Comparison of ENCODE assay signal across 1 cellular context in the genomic region with DNA sequence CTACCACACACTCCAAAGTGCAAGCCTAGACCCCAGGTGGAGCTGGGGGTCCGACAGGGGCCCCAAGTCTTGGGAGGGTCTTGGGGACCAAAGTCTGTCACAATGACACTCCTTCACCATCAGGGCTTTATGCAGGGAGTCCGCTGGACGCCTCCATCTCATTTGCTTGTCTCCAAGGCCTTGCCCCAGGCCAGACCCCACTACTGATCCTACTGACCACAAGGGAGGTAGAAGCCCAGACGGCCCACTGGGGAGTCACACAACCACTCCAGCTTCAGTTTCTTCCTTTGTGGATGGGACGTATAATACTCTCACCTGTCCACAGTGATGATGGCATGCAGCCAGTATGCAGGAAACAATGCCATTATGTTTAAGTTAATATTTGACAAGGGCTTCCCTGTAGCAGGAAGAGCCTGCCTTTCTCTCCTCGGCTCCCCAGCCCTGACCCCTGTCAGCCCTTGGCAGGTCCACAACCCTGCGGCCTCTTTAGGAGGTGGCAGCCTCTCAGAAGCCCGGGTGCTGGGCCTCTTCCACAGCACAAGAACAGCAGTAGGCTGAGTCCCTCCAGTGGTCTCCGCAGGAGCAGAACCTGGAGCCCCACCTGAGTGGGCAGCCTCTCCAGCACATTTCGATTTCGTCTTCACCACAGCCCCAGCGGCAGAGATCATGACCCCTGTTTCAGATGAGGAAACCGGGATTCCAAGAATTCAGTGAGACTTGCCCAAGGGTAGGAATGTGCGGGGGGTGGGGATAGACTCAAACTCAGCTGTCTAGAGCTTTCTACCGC.
TF ChIP-seq lines count a peak whose summit lies in the region.

No MANE protein-coding gene starts in this region.

TF ChIP-seq in HCT116, 20 proteins besides CTCF, POLR2A, EP300 and RAD21 (continued from another document):
- TF ChIP-seq, protein P1, sequence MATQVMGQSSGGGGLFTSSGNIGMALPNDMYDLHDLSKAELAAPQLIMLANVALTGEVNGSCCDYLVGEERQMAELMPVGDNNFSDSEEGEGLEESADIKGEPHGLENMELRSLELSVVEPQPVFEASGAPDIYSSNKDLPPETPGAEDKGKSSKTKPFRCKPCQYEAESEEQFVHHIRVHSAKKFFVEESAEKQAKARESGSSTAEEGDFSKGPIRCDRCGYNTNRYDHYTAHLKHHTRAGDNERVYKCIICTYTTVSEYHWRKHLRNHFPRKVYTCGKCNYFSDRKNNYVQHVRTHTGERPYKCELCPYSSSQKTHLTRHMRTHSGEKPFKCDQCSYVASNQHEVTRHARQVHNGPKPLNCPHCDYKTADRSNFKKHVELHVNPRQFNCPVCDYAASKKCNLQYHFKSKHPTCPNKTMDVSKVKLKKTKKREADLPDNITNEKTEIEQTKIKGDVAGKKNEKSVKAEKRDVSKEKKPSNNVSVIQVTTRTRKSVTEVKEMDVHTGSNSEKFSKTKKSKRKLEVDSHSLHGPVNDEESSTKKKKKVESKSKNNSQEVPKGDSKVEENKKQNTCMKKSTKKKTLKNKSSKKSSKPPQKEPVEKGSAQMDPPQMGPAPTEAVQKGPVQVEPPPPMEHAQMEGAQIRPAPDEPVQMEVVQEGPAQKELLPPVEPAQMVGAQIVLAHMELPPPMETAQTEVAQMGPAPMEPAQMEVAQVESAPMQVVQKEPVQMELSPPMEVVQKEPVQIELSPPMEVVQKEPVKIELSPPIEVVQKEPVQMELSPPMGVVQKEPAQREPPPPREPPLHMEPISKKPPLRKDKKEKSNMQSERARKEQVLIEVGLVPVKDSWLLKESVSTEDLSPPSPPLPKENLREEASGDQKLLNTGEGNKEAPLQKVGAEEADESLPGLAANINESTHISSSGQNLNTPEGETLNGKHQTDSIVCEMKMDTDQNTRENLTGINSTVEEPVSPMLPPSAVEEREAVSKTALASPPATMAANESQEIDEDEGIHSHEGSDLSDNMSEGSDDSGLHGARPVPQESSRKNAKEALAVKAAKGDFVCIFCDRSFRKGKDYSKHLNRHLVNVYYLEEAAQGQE (IDR thresholded peaks at IDR 0.05; ENCODE audit: low read depth): no peak
- TF ChIP-seq, protein P2, sequence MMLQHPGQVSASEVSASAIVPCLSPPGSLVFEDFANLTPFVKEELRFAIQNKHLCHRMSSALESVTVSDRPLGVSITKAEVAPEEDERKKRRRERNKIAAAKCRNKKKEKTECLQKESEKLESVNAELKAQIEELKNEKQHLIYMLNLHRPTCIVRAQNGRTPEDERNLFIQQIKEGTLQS (IDR thresholded peaks at IDR 0.05): no peak
- TF ChIP-seq CBX3 (IDR thresholded peaks at IDR 0.05; ENCODE audit: low read depth) (no peak), EGR1 (IDR thresholded peaks at IDR 0.05; ENCODE audit: low read depth) (no peak; the same call in 1 of the 2 replicates), EZH2phosphoT487 (IDR thresholded peaks at IDR 0.05; ENCODE audit: borderline replicate concordance) (no peak)
- TF ChIP-seq, protein P3, sequence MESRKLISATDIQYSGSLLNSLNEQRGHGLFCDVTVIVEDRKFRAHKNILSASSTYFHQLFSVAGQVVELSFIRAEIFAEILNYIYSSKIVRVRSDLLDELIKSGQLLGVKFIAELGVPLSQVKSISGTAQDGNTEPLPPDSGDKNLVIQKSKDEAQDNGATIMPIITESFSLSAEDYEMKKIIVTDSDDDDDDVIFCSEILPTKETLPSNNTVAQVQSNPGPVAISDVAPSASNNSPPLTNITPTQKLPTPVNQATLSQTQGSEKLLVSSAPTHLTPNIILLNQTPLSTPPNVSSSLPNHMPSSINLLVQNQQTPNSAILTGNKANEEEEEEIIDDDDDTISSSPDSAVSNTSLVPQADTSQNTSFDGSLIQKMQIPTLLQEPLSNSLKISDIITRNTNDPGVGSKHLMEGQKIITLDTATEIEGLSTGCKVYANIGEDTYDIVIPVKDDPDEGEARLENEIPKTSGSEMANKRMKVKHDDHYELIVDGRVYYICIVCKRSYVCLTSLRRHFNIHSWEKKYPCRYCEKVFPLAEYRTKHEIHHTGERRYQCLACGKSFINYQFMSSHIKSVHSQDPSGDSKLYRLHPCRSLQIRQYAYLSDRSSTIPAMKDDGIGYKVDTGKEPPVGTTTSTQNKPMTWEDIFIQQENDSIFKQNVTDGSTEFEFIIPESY (IDR thresholded peaks at IDR 0.05; ENCODE audit: extremely low read depth, insufficient replicate concordance, low read length): no peak
